ENCODE assay signal across 13 cellular contexts in genomic region chr18:56402872-56403516, GRCh38.
DNase-seq lines count a peak whose midpoint lies in the region; ATAC-seq and FAIRE-seq lines count a peak whose summit lies in the region.
"Had no signal": no experiment of that assay in that cellular context is flagged by ENCODE, and none has a peak within 500 bp of the region (broad histone marks: within the 10 kb centered on the region; RNA-seq: fewer than 3 reads in every experiment).

No MANE protein-coding gene starts in this region.

- peak; percentile 60 for FAIRE-seq in RCC 7860 (lab: Jason Lieb, UNC)
- FAIRE-seq: kidney had no signal

- no peaks in the 10 kb centered on the region for H3K4me1 Mint-ChIP-seq in activated T-helper 17 cell treated with anti-CD3 and anti-CD28 coated beads, Interleukin-2, amount 50 U/mL, for 72 hours

- H3K4me3 Mint-ChIP-seq in activated T-helper 17 cell treated with anti-CD3 and anti-CD28 coated beads, Interleukin-2, amount 50 U/mL, for 72 hours, result no peak overlapping the region

- peaks cover 5% of the 10 kb centered on the region for H3K9me3 Mint-ChIP-seq in activated T-helper 17 cell treated with anti-CD3 and anti-CD28 coated beads, Interleukin-2, amount 50 U/mL, for 72 hours

- no peak for ATAC-seq in activated T-helper 17 cell treated with anti-CD3 and anti-CD28 coated beads, Interleukin-2, amount 50 U/mL, for 72 hours (replicated peaks)

- no peak overlapping the region for H3K27ac Mint-ChIP-seq in activated T-helper 17 cell treated with anti-CD3 and anti-CD28 coated beads, Interleukin-2, amount 50 U/mL, for 72 hours

- no peaks in the 10 kb centered on the region for H3K36me3 Mint-ChIP-seq in activated T-helper 17 cell treated with anti-CD3 and anti-CD28 coated beads, Interleukin-2, amount 50 U/mL, for 72 hours (ENCODE audit: low read depth)

- DNase-seq in EL (peak; percentile 89), RCC 7860 (ENCODE audit: low spot score) (peak; percentile 68), fibroblast of gingiva (ENCODE audit: low read depth) (peak; percentile 92), renal cortical epithelial cell (ENCODE audit: low read depth) (peak; percentile 86), OCI-M1 (lab: John Stamatoyannopoulos, UW) (no peak), D341Med (ENCODE audit: low spot score) (no peak)
- DNase-seq in activated CD8-positive, alpha-beta memory T cell treated with anti-CD3 and anti-CD28 coated beads, Interleukin-2, amount 50 U/mL, for 48 hours, result no peak
- DNase-seq: activated CD8-positive, alpha-beta memory T cell treated with anti-CD3 and anti-CD28 coated beads, Interleukin-2, amount 50 U/mL, for 4 hours; dorsolateral prefrontal cortex; kidney; NCI-H2171; right lobe of liver had no signal

- H3K27me3 Mint-ChIP-seq in activated T-helper 17 cell treated with anti-CD3 and anti-CD28 coated beads, Interleukin-2, amount 50 U/mL, for 72 hours, result peaks cover 9% of the 10 kb centered on the region

Comparison
In these comparisons a context has a peak if more than half of its experiments do, and no peak if none do; other contexts are left out.
1. DNase-seq: peak in EL (single experiment), RCC 7860 (single experiment), fibroblast of gingiva (single experiment) and renal cortical epithelial cell (single experiment); none in activated CD8-positive, alpha-beta memory T cell treated with anti-CD3 and anti-CD28 coated beads, Interleukin-2, amount 50 U/mL, for 48 hours (single experiment), OCI-M1 (single experiment) and D341Med (single experiment).